In genomic region chr1:1407101-1407956, GRCh38 we compare ENCODE assay signal across 1 cellular context.
TF ChIP-seq lines count a peak whose summit lies in the region.

Gene MRPL20, minus strand, starts transcription at chr1:1407293. Its CDS starts 76 bp downstream, at chr1:1407217.

TF ChIP-seq in GM12878, 131 proteins besides CTCF, POLR2A, EP300 and RAD21 (continued from another document and continues in another):
- TF ChIP-seq USF1 (IDR thresholded peaks at IDR 0.05; ENCODE audit: borderline replicate concordance, extremely low read length, insufficient read depth, low read depth, low read length) (peak; percentile 45), ESRRA (IDR thresholded peaks at IDR 0.05; ENCODE audit: low read length) (no peak; the same call in 1 of the 2 replicates), ZSCAN29 (IDR thresholded peaks at IDR 0.05) (0 out of 2 replicates have a peak, but pooled peaks have one; percentile 10), PAX5 (IDR thresholded peaks at IDR 0.05; ENCODE audit: borderline replicate concordance, low read depth, low read length) (peak; percentile 69; the same call in 1 of the 2 replicates), KAT2A (conservative IDR thresholded peaks at IDR 0.05; ENCODE audit: control insufficient read depth, low read depth, low read length) (no peak), TCF3 (IDR thresholded peaks at IDR 0.05; ENCODE audit: borderline replicate concordance, insufficient read depth, low read depth, low read length) (0 out of 2 replicates have a peak, but pooled peaks have one; percentile 11), TBL1XR1 (IDR thresholded peaks at IDR 0.05; ENCODE audit: low read depth, low read length) (peak; percentile 99), CHD2 (IDR thresholded peaks at IDR 0.05; ENCODE audit: borderline replicate concordance, low read depth, low read length) (peak; percentile 90), IKZF1 (conservative IDR thresholded peaks at IDR 0.05) (peak; percentile 98), ZZZ3 (IDR thresholded peaks at IDR 0.05; ENCODE audit: control insufficient read depth, insufficient read length, low read depth) (no peak), IKZF2 (IDR thresholded peaks at IDR 0.05) (no peak; a peak in 1 of 4 replicates), CBFB (IDR thresholded peaks at IDR 0.05; ENCODE audit: low read depth) (peak; percentile 67), CREM (IDR thresholded peaks at IDR 0.05; ENCODE audit: low read depth) (peak; percentile 87), PRDM15 (CRISPR knock-in tag; IDR thresholded peaks at IDR 0.05) (no peak), NFIC (IDR thresholded peaks at IDR 0.05; ENCODE audit: low read depth, low read length) (no peak), ZNF622 (IDR thresholded peaks at IDR 0.05) (no peak), SMARCA5 (IDR thresholded peaks at IDR 0.05) (0 out of 2 replicates have a peak, but pooled peaks have one; percentile 44), MLLT1 (IDR thresholded peaks at IDR 0.05) (0 out of 2 replicates have a peak, but pooled peaks have one; percentile 10), TAF1 (IDR thresholded peaks at IDR 0.05; ENCODE audit: borderline replicate concordance, low read depth, low read length) (peak; percentile 96), JUND (IDR thresholded peaks at IDR 0.05; ENCODE audit: low read depth, low read length) (0 out of 2 replicates have a peak, but pooled peaks have one; percentile 2), ZBED1 (IDR thresholded peaks at IDR 0.05; ENCODE audit: borderline replicate concordance) (no peak), REST (IDR thresholded peaks at IDR 0.05; ENCODE audit: low read depth, low read length) (0 out of 2 replicates have a peak, but pooled peaks have one; percentile 3), NRF1 (conservative IDR thresholded peaks at IDR 0.05; ENCODE audit: low read depth, low read length) (peak; percentile 55), GABPA (IDR thresholded peaks at IDR 0.05; ENCODE audit: low read depth) (no peak), POLR2AphosphoS5 (IDR thresholded peaks at IDR 0.05; ENCODE audit: low read length) (peak; percentile 96), DPF2 (IDR thresholded peaks at IDR 0.05) (peak; percentile 72), CBX3 (IDR thresholded peaks at IDR 0.05; ENCODE audit: borderline replicate concordance, low read depth) (no peak), PML (IDR thresholded peaks at IDR 0.05; ENCODE audit: low read length) (no peak), RFX5 (IDR thresholded peaks at IDR 0.05; ENCODE audit: low read depth, low read length) (peak; percentile 29; the same call in 1 of the 2 replicates), ATF2 (IDR thresholded peaks at IDR 0.05; ENCODE audit: low read length) (no peak), EED (IDR thresholded peaks at IDR 0.05; ENCODE audit: low read depth) (no peak), FOXK2 (IDR thresholded peaks at IDR 0.05) (peak; percentile 48; the same call in 1 of the 2 replicates)
- TF ChIP-seq, protein P1, sequence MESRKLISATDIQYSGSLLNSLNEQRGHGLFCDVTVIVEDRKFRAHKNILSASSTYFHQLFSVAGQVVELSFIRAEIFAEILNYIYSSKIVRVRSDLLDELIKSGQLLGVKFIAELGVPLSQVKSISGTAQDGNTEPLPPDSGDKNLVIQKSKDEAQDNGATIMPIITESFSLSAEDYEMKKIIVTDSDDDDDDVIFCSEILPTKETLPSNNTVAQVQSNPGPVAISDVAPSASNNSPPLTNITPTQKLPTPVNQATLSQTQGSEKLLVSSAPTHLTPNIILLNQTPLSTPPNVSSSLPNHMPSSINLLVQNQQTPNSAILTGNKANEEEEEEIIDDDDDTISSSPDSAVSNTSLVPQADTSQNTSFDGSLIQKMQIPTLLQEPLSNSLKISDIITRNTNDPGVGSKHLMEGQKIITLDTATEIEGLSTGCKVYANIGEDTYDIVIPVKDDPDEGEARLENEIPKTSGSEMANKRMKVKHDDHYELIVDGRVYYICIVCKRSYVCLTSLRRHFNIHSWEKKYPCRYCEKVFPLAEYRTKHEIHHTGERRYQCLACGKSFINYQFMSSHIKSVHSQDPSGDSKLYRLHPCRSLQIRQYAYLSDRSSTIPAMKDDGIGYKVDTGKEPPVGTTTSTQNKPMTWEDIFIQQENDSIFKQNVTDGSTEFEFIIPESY (IDR thresholded peaks at IDR 0.05), result no peak
- TF ChIP-seq, protein P2, sequence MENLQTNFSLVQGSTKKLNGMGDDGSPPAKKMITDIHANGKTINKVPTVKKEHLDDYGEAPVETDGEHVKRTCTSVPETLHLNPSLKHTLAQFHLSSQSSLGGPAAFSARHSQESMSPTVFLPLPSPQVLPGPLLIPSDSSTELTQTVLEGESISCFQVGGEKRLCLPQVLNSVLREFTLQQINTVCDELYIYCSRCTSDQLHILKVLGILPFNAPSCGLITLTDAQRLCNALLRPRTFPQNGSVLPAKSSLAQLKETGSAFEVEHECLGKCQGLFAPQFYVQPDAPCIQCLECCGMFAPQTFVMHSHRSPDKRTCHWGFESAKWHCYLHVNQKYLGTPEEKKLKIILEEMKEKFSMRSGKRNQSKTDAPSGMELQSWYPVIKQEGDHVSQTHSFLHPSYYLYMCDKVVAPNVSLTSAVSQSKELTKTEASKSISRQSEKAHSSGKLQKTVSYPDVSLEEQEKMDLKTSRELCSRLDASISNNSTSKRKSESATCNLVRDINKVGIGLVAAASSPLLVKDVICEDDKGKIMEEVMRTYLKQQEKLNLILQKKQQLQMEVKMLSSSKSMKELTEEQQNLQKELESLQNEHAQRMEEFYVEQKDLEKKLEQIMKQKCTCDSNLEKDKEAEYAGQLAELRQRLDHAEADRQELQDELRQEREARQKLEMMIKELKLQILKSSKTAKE (IDR thresholded peaks at IDR 0.05; ENCODE audit: low read depth, poor library complexity, severe bottlenecking), result no peak
- TF ChIP-seq, protein P3, sequence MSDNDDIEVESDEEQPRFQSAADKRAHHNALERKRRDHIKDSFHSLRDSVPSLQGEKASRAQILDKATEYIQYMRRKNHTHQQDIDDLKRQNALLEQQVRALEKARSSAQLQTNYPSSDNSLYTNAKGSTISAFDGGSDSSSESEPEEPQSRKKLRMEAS (IDR thresholded peaks at IDR 0.05; ENCODE audit: low read depth, low read length), result peak; percentile 88
- TF ChIP-seq, protein P4, sequence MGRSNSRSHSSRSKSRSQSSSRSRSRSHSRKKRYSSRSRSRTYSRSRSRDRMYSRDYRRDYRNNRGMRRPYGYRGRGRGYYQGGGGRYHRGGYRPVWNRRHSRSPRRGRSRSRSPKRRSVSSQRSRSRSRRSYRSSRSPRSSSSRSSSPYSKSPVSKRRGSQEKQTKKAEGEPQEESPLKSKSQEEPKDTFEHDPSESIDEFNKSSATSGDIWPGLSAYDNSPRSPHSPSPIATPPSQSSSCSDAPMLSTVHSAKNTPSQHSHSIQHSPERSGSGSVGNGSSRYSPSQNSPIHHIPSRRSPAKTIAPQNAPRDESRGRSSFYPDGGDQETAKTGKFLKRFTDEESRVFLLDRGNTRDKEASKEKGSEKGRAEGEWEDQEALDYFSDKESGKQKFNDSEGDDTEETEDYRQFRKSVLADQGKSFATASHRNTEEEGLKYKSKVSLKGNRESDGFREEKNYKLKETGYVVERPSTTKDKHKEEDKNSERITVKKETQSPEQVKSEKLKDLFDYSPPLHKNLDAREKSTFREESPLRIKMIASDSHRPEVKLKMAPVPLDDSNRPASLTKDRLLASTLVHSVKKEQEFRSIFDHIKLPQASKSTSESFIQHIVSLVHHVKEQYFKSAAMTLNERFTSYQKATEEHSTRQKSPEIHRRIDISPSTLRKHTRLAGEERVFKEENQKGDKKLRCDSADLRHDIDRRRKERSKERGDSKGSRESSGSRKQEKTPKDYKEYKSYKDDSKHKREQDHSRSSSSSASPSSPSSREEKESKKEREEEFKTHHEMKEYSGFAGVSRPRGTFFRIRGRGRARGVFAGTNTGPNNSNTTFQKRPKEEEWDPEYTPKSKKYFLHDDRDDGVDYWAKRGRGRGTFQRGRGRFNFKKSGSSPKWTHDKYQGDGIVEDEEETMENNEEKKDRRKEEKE (IDR thresholded peaks at IDR 0.05), result no peak; the same call in 1 of the 2 replicates
